In genomic region chr6:33837971-33838665, GRCh38 we compare ENCODE assay signal across 15 cellular contexts. TPM values are rescaled to one million over a fixed set of nuclear protein-coding genes. Genes with fewer than 3 reads are reported as not detected.
DNase-seq lines count a peak whose midpoint lies in the region; ATAC-seq, FAIRE-seq and TF ChIP-seq lines count a peak whose summit lies in the region.
"Had no signal": no experiment of that assay in that cellular context is flagged by ENCODE, and none has a peak within 500 bp of the region (broad histone marks: within the 10 kb centered on the region; RNA-seq: fewer than 3 reads in every experiment).

No MANE protein-coding gene starts in this region.

- no peak for ATAC-seq in HG02938 (IDR thresholded peaks at IDR 0.05; ENCODE audit: unreplicated experiment)
- ATAC-seq in activated naive CD4-positive, alpha-beta T cell treated with anti-CD3 and anti-CD28 coated beads, Interleukin-2, amount 50 U/mL, for 72 hours, result no peak
- ATAC-seq: activated T-cell treated with anti-CD3 and anti-CD28 coated beads, Interleukin-2, amount 50 U/mL, for 72 hours; psoas muscle had no signal

- H3K27me3 ChIP-seq in mammary epithelial cell (ENCODE audit: insufficient read depth, low read length), result no peaks in the 10 kb centered on the region

- no TSS peak for BruUV-seq in mammary epithelial cell (replicated peaks; lab: Mats Ljungman, UMichigan)
- no TSS peak for BruUV-seq in MCF 10A (replicated peaks; lab: Mats Ljungman, UMichigan)

- DNase-seq in mammary epithelial cell (peak; percentile 33), MCF 10A (ENCODE audit: unreplicated experiment) (no peak), amniotic epithelial cell (ENCODE audit: low read depth) (peak; percentile 84), iris pigment epithelial cell (ENCODE audit: low read depth) (peak; percentile 30), urothelium cell line (ENCODE audit: low spot score) (peak; percentile 56), HuH-7.5 (ENCODE audit: low spot score) (no peak)
- DNase-seq in activated naive CD4-positive, alpha-beta T cell treated with anti-CD3 and anti-CD28 coated beads, Interleukin-2, amount 50 U/mL, for 72 hours (ENCODE audit: low spot score in 2 of 2), result no peak
- DNase-seq: activated T-cell treated with anti-CD3 and anti-CD28 coated beads, Interleukin-2, amount 50 U/mL, for 72 hours; central memory CD4-positive, alpha-beta T cell; GDM1; GOT3; NCI-H2081; psoas muscle had no signal

- dilution Hi-C loops in mammary epithelial cell (cut with HindIII; ENCODE audit: low sequenced_read_pairs), result no loop called here

- no peak overlapping the region for H3K27ac Mint-ChIP-seq in MCF 10A (ENCODE audit: low read depth, unreplicated experiment)
- H3K27ac Mint-ChIP-seq in activated naive CD4-positive, alpha-beta T cell treated with anti-CD3 and anti-CD28 coated beads, Interleukin-2, amount 50 U/mL, for 72 hours, result no peak overlapping the region
- H3K27ac Mint-ChIP-seq: activated T-cell treated with anti-CD3 and anti-CD28 coated beads, Interleukin-2, amount 50 U/mL, for 72 hours had no signal

- H3K9ac ChIP-seq in mammary epithelial cell (ENCODE audit: insufficient read depth, low read length), result no peak overlapping the region

- CTCF ChIA-PET in mammary epithelial cell (lab: Charles Lee; ENCODE audit: low non-redundant PET) (no interaction called here), MCF 10A (lab: Yijun Ruan, JAX) (interaction anchor here (0.9 to 1.6 kb wide), 3 partner anchors 46 to 146 kb away, joined by 3 to 5 read pairs (median 3); no protein-coding TSS in a partner anchor)

- H3K9me3 ChIP-seq in mammary epithelial cell (replicated peaks; ENCODE audit: insufficient read depth, low read length), result peaks cover 4% of the 10 kb centered on the region
- H3K9me3 ChIP-seq: psoas muscle had no signal

- H3K4me1 ChIP-seq in mammary epithelial cell (ENCODE audit: insufficient read depth, low read length), result peaks cover 59% of the 10 kb centered on the region
- H3K4me1 ChIP-seq: psoas muscle had no signal

- no peaks in the 10 kb centered on the region for H3K79me2 ChIP-seq in mammary epithelial cell (ENCODE audit: insufficient read depth, low read length)

- intact Hi-C loops in mammary epithelial cell (cut with micrococcal nuclease), result loop anchor here (5.0 kb wide), 1 partner anchor 66 kb away; no protein-coding TSS in a partner anchor
- intact Hi-C loops in MCF 10A (cut with micrococcal nuclease), result no loop called here

- H3K27me3 Mint-ChIP-seq in MCF 10A (ENCODE audit: insufficient read depth, unreplicated experiment), result no peaks in the 10 kb centered on the region

- in situ Hi-C loops in mammary epithelial cell (cut with MboI; ENCODE audit: low sequenced_read_pairs in 2 of 2), result no loop called here

- no peaks in the 10 kb centered on the region for H4K20me1 ChIP-seq in mammary epithelial cell (ENCODE audit: insufficient read depth, low read length)

- WGBS in mammary epithelial cell (ENCODE audit: low coverage, missing lambda C conversion rate), result 26% methylated on average over 6 of the region's 12 CpGs

- H3K27ac ChIP-seq in mammary epithelial cell (ENCODE audit: insufficient read depth, low read depth, low read length), result no peak overlapping the region
- H3K27ac ChIP-seq: psoas muscle had no signal

- no peak for FAIRE-seq in urothelium cell line (lab: Jason Lieb, UNC)

- H3K4me3 ChIP-seq in mammary epithelial cell (replicated peaks in 1 of 3; ENCODE audit: insufficient read depth in 1 of 3, low read depth in 2 of 3, low read length in 3 of 3), result no peak overlapping the region
- H3K4me3 ChIP-seq: lung, psoas muscle had no signal

- H3K9me3 Mint-ChIP-seq in MCF 10A (ENCODE audit: unreplicated experiment), result no peaks in the 10 kb centered on the region
- H3K9me3 Mint-ChIP-seq in activated naive CD4-positive, alpha-beta T cell treated with anti-CD3 and anti-CD28 coated beads, Interleukin-2, amount 50 U/mL, for 72 hours, result peaks cover 0 to 6% of the 10 kb centered on the region in 2 donors

- TF ChIP-seq CTCF in mammary epithelial cell (conservative IDR thresholded peaks at IDR 0.05 in 1 of 2, IDR thresholded peaks at IDR 0.05 in 1 of 2; ENCODE audit: extremely low read depth in 1 of 2, insufficient read depth in 1 of 2, low read depth in 1 of 2, low read length in 2 of 2) (no peak), MCF 10A (IDR thresholded peaks at IDR 0.05; ENCODE audit: unreplicated experiment) (no peak)

- peak overlapping the region; percentile 1 for H3K4me2 ChIP-seq in mammary epithelial cell (ENCODE audit: insufficient read depth, low read depth, low read length)

- no peak overlapping the region for H3K4me3 Mint-ChIP-seq in MCF 10A (ENCODE audit: unreplicated experiment)
- H3K4me3 Mint-ChIP-seq: activated T-cell treated with anti-CD3 and anti-CD28 coated beads, Interleukin-2, amount 50 U/mL, for 72 hours had no signal

- no peaks in the 10 kb centered on the region for H3K36me3 Mint-ChIP-seq in MCF 10A (ENCODE audit: insufficient read depth, unreplicated experiment)
- no peaks in the 10 kb centered on the region for H3K36me3 Mint-ChIP-seq in activated naive CD4-positive, alpha-beta T cell treated with anti-CD3 and anti-CD28 coated beads, Interleukin-2, amount 50 U/mL, for 72 hours

- H3K36me3 ChIP-seq in mammary epithelial cell (ENCODE audit: insufficient read depth, low read length), result no peaks in the 10 kb centered on the region

- POLR2A ChIA-PET in MCF 10A (lab: Yijun Ruan, JAX), result no interaction called here

- H3K4me1 Mint-ChIP-seq in MCF 10A (ENCODE audit: insufficient read depth, unreplicated experiment), result peaks cover 19% of the 10 kb centered on the region

- peak overlapping the region; percentile 78 for H2AFZ ChIP-seq in mammary epithelial cell (ENCODE audit: low read depth, low read length)

RNA-seq across cellular contexts. Expression of gene MLN, which starts 34.3 kb away (rescaled TPM):
- not detected for total RNA-seq in mammary epithelial cell
- polyA plus RNA-seq in mammary epithelial cell, result not detected
- not detected for polyA minus RNA-seq in mammary epithelial cell
- not detected in 2 replicates for total RNA-seq in MCF 10A (2022)
- total RNA-seq in activated naive CD4-positive, alpha-beta T cell treated with anti-CD3 and anti-CD28 coated beads, Interleukin-2, amount 50 U/mL, for 72 hours, result not detected
- total RNA-seq: activated T-cell treated with anti-CD3 and anti-CD28 coated beads, Interleukin-2, amount 50 U/mL, for 72 hours; lung; psoas muscle had no signal
- polyA plus RNA-seq: lung, psoas muscle had no signal

RNA-seq across cellular contexts. Expression of gene LEMD2, which starts 49.2 kb away (rescaled TPM):
- total RNA-seq in mammary epithelial cell (10 to 100 TPM; 47.5 to 63.2 TPM), MCF 10A (2022) (70.5 and 79.2 TPM in 2 replicates)
- polyA plus RNA-seq in mammary epithelial cell, result 30.8 TPM
- polyA minus RNA-seq in mammary epithelial cell, result 119 TPM
- 10 to 100 TPM; 54.4 to 80.5 TPM for total RNA-seq in activated naive CD4-positive, alpha-beta T cell treated with anti-CD3 and anti-CD28 coated beads, Interleukin-2, amount 50 U/mL, for 72 hours

Comparison
In these comparisons a context has a peak if more than half of its experiments do, and no peak if none do; other contexts are left out.
1. DNase-seq: peak in mammary epithelial cell (single experiment), amniotic epithelial cell (single experiment), iris pigment epithelial cell (single experiment) and urothelium cell line (single experiment); none in MCF 10A (single experiment), HuH-7.5 (single experiment) and activated naive CD4-positive, alpha-beta T cell treated with anti-CD3 and anti-CD28 coated beads, Interleukin-2, amount 50 U/mL, for 72 hours (0 of 2).